Comparison of ENCODE assay signal across 8 cellular contexts in the genomic region with DNA sequence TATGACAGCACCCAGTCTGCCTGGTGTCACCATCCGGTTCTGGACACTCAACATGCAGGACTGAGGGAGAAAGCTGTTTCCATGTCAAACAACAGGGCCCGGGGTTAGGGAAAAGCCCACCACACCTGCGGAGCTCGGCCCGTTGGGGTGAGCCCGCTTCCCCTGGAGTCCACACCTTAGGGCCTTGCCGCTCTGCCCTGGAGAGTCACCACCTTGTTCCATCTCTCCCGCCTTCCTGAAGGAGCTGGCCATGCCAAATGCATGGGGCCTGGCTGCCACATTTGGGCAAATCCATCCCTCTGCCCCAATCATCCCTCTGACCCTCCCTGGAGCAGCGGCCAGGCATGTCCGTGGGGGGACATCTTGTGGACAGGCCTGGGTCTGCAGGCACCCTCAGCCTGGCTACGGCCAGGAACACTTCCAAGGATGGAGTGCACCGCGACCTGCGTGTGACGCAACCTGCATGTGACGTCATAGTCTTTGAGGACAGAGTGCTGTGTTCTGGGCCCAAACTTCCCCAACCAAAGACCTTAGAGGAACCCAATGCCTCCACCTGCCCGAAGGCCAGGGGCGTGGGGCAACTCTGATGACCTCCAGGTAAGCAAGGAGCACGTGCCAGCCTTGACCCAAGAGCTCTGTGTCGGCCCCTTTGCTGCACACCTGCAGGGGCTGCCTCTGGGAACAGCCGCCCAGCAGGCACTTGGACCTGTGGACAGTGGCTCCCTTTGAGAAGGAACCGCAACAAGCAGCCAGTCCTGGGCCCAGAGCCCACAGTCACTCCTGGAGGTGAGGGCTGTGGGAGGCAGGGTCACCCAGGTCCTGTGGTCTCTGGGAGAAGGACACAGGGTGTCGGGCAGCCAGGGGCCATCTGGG.
A peak's percentile ranks its signal among the peaks of the same experiment; 100 is the strongest.
DNase-seq lines count a peak whose midpoint lies in the region; ATAC-seq and TF ChIP-seq lines count a peak whose summit lies in the region.

No MANE protein-coding gene starts in this region.

- H3K4me2 ChIP-seq in OCI-LY3 (ENCODE audit: low read length), result peak overlapping the region; percentile 94

- H2AFZ ChIP-seq in OCI-LY3 (ENCODE audit: low read depth, low read length), result no peak overlapping the region

- H4K20me1 ChIP-seq in OCI-LY3 (ENCODE audit: insufficient read depth, low read length), result peaks cover 12% of the 10 kb centered on the region; the same call in 1 of the 2 replicates

- DNase-seq in NCI-H748 (lab: John Stamatoyannopoulos, UW; ENCODE audit: unreplicated experiment) (peak; percentile 21), NCI-H748 treated with DMSO at 0.1 percent for 48 hours (lab: John Stamatoyannopoulos, UW) (no peak), coronary artery (ENCODE audit: low spot score) (no peak), midbrain (lab: John Stamatoyannopoulos, UW) (peak; percentile 15), NCI-H1694 (lab: John Stamatoyannopoulos, UW) (no peak)

- TF ChIP-seq CTCF in OCI-LY3 (IDR thresholded peaks at IDR 0.05; ENCODE audit: low read depth, low read length) (peak; percentile 14; the same call in 1 of the 2 replicates), coronary artery (IDR thresholded peaks at IDR 0.05) (peak; percentile 38)

- H3K36me3 ChIP-seq in OCI-LY3 (replicated peaks; ENCODE audit: low read depth, low read length), result no peaks in the 10 kb centered on the region

- H3K79me2 ChIP-seq in OCI-LY3 (ENCODE audit: low read length), result peaks cover 31% of the 10 kb centered on the region

- no peaks in the 10 kb centered on the region for H3K27me3 ChIP-seq in OCI-LY3 (ENCODE audit: low read depth, low read length)

- no peak overlapping the region for H3K27ac ChIP-seq in OCI-LY3 (ENCODE audit: low read length)
- no peak overlapping the region for H3K27ac ChIP-seq in coronary artery

- no peak for ATAC-seq in HG03442 (IDR thresholded peaks at IDR 0.05; ENCODE audit: unreplicated experiment)
- ATAC-seq in HG03135 (IDR thresholded peaks at IDR 0.05; ENCODE audit: unreplicated experiment), result no peak

- no peak overlapping the region for H3K9ac ChIP-seq in OCI-LY3 (ENCODE audit: low read length)

- no peaks in the 10 kb centered on the region for H3K9me3 ChIP-seq in OCI-LY3 (ENCODE audit: insufficient read depth, low read length)

- peak overlapping the region; percentile 99; the same call in 1 of the 2 replicates for H3K4me3 ChIP-seq in OCI-LY3 (ENCODE audit: low read length)
- H3K4me3 ChIP-seq in coronary artery, result peak overlapping the region; percentile 92

- H3K4me1 ChIP-seq in OCI-LY3 (ENCODE audit: low read length), result peaks cover 29% of the 10 kb centered on the region

Comparison
In these comparisons a context has a peak if more than half of its experiments do, and no peak if none do; other contexts are left out.
1. DNase-seq: peak in NCI-H748 (single experiment) and midbrain (single experiment); none in NCI-H748 treated with DMSO at 0.1 percent for 48 hours (single experiment), coronary artery (single experiment) and NCI-H1694 (single experiment).